In genomic region chr13:42969558-42970172, GRCh38 we compare ENCODE assay signal across 1 cellular context.
TF ChIP-seq lines count a peak whose summit lies in the region.

No MANE protein-coding gene starts in this region.

TF ChIP-seq in GM12878, 131 proteins besides CTCF, POLR2A, EP300 and RAD21 (continued from another document):
- peak; percentile 68 for TF ChIP-seq PKNOX1 (IDR thresholded peaks at IDR 0.05)
- TF ChIP-seq USF1 (IDR thresholded peaks at IDR 0.05; ENCODE audit: borderline replicate concordance, extremely low read length, insufficient read depth, low read depth, low read length): no peak
- TF ChIP-seq IRF5 (IDR thresholded peaks at IDR 0.05; ENCODE audit: borderline replicate concordance): no peak
- TF ChIP-seq SMC3 (IDR thresholded peaks at IDR 0.05; ENCODE audit: borderline replicate concordance, low read length): peak; percentile 88
- TF ChIP-seq, protein P1, sequence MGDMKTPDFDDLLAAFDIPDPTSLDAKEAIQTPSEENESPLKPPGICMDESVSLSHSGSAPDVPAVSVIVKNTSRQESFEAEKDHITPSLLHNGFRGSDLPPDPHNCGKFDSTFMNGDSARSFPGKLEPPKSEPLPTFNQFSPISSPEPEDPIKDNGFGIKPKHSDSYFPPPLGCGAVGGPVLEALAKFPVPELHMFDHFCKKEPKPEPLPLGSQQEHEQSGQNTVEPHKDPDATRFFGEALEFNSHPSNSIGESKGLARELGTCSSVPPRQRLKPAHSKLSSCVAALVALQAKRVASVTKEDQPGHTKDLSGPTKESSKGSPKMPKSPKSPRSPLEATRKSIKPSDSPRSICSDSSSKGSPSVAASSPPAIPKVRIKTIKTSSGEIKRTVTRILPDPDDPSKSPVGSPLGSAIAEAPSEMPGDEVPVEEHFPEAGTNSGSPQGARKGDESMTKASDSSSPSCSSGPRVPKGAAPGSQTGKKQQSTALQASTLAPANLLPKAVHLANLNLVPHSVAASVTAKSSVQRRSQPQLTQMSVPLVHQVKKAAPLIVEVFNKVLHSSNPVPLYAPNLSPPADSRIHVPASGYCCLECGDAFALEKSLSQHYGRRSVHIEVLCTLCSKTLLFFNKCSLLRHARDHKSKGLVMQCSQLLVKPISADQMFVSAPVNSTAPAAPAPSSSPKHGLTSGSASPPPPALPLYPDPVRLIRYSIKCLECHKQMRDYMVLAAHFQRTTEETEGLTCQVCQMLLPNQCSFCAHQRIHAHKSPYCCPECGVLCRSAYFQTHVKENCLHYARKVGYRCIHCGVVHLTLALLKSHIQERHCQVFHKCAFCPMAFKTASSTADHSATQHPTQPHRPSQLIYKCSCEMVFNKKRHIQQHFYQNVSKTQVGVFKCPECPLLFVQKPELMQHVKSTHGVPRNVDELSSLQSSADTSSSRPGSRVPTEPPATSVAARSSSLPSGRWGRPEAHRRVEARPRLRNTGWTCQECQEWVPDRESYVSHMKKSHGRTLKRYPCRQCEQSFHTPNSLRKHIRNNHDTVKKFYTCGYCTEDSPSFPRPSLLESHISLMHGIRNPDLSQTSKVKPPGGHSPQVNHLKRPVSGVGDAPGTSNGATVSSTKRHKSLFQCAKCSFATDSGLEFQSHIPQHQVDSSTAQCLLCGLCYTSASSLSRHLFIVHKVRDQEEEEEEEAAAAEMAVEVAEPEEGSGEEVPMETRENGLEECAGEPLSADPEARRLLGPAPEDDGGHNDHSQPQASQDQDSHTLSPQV (IDR thresholded peaks at IDR 0.05): no peak
- TF ChIP-seq YY1 (IDR thresholded peaks at IDR 0.05; ENCODE audit: low read depth, low read length): peak; percentile 35; the same call in 1 of the 2 replicates
- TF ChIP-seq PBX3 (IDR thresholded peaks at IDR 0.05; ENCODE audit: insufficient replicate concordance, low read depth, low read length): peak; percentile 21
